40 cellular contexts compared by ENCODE assay signal in the genomic region with DNA sequence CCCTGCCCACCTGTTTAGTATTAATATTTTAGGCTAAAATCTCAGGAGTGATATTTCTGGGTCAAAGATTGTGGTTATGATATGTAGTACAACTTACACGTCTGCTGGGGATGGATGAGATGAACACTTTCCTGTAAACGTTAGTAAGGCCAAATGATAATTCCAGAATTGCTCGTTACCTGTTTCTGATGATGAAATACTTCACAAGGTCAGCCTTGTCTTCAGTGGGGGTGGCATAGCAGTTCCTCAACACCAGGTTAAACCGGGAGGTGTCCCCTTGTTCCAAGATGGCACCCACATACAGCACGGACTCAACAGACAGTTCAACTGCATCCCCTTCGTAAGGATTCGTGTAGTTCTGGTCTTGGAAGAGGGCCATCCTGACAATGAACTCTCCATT. TPM values are rescaled to one million over a fixed set of nuclear protein-coding genes. Genes with fewer than 3 reads are reported as not detected.
"Had no signal": no experiment of that assay in that cellular context is flagged by ENCODE, and none has a peak within 500 bp of the region (broad histone marks: within the 10 kb centered on the region; RNA-seq: fewer than 3 reads in every experiment).

No MANE protein-coding gene starts in this region.

- H3K9me3 ChIP-seq: MG63 had no signal

- DNase-seq: Karpas-422, Kasumi-1, MG63, MM.1S, MV-4-11, NCI-H1048, NCI-H1092, NCI-H1092 treated with DMSO at 0.1 percent for 48 hours, NCI-H1105, NCI-H1105 treated with DMSO at 0.1 percent for 48 hours, NCI-H1417, NCI-H1417 treated with DMSO at 0.1 percent for 48 hours, NCI-H1436, NCI-H1436 treated with DMSO at 0.1 percent for 48 hours, NCI-H146, NCI-H1694, NCI-H1694 treated with DMSO at 0.1 percent for 48 hours, NCI-H187, NCI-H187 treated with DMSO at 0.1 percent for 48 hours, NCI-H1930, NCI-H2029, NCI-H2029 treated with DMSO at 0.1 percent for 48 hours, NCI-H2081, NCI-H2081 treated with DMSO at 0.1 percent for 48 hours, NCI-H2107, NCI-H2171, NCI-H2171 treated with DMSO at 0.1 percent for 48 hours, NCI-H2227 treated with DMSO at 0.1 percent for 48 hours, NCI-H226, NCI-H345, NCI-H446, NCI-H446 treated with DMSO at 0.1 percent for 48 hours, NCI-H510A, NCI-H510A treated with DMSO at 0.1 percent for 48 hours, NCI-H524, NCI-H524 treated with DMSO at 0.1 percent for 48 hours had no signal

- H3K4me3 ChIP-seq: MG63 had no signal

- H3K36me3 ChIP-seq: MG63 had no signal

RNA-seq across cellular contexts. Expression of gene GP2, which starts 9.3 kb away (rescaled TPM):
- total RNA-seq: LHCN-M2, M059J, MCF 10A, NCI-H460 had no signal

RNA-seq across cellular contexts. Expression of gene UMOD, which starts 34.5 kb away (rescaled TPM):
- total RNA-seq: LHCN-M2, M059J, MCF 10A, NCI-H460 had no signal
